ENCODE assay signal across 2 cellular contexts in the genomic region with DNA sequence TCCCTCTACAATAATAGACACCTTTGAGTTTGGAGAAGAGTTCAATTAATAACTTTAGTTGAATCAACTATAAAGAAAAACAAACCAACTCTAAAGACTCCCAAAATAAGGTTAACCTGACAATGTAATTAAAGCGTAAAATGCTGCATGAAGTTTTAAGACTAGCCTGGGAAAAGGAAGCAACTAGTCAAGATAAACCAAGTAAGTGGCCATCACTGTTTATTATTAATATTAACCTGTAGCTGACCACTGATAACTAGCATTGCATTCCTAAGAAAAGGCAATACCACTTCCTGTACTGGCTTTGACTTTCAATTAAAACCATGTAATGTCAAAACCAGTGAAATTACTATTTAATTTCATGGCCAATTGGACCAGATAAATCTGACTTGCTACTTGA.
TF ChIP-seq lines count a peak whose summit lies in the region.

No MANE protein-coding gene starts in this region.

TF ChIP-seq in GM23338, 12 proteins besides CTCF, POLR2A, EP300 and RAD21 (continued from another document and continues in another):
- TF ChIP-seq, protein P1, sequence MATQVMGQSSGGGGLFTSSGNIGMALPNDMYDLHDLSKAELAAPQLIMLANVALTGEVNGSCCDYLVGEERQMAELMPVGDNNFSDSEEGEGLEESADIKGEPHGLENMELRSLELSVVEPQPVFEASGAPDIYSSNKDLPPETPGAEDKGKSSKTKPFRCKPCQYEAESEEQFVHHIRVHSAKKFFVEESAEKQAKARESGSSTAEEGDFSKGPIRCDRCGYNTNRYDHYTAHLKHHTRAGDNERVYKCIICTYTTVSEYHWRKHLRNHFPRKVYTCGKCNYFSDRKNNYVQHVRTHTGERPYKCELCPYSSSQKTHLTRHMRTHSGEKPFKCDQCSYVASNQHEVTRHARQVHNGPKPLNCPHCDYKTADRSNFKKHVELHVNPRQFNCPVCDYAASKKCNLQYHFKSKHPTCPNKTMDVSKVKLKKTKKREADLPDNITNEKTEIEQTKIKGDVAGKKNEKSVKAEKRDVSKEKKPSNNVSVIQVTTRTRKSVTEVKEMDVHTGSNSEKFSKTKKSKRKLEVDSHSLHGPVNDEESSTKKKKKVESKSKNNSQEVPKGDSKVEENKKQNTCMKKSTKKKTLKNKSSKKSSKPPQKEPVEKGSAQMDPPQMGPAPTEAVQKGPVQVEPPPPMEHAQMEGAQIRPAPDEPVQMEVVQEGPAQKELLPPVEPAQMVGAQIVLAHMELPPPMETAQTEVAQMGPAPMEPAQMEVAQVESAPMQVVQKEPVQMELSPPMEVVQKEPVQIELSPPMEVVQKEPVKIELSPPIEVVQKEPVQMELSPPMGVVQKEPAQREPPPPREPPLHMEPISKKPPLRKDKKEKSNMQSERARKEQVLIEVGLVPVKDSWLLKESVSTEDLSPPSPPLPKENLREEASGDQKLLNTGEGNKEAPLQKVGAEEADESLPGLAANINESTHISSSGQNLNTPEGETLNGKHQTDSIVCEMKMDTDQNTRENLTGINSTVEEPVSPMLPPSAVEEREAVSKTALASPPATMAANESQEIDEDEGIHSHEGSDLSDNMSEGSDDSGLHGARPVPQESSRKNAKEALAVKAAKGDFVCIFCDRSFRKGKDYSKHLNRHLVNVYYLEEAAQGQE (IDR thresholded peaks at IDR 0.05; ENCODE audit: unreplicated experiment), result no peak
- TF ChIP-seq ZNF114 (CRISPR knock-in tag; IDR thresholded peaks at IDR 0.05) (no peak), CREB1 (CRISPR knock-in tag; IDR thresholded peaks at IDR 0.05; ENCODE audit: low read depth) (no peak), JUNB (IDR thresholded peaks at IDR 0.05; ENCODE audit: unreplicated experiment) (no peak), NANOG (IDR thresholded peaks at IDR 0.05; ENCODE audit: borderline replicate concordance) (no peak), STAT1 (IDR thresholded peaks at IDR 0.05; ENCODE audit: unreplicated experiment) (no peak), EZH2phosphoT487 (IDR thresholded peaks at IDR 0.05; ENCODE audit: unreplicated experiment) (no peak), ZNF331 (CRISPR knock-in tag; IDR thresholded peaks at IDR 0.05; ENCODE audit: low read depth) (no peak), EZH2 (IDR thresholded peaks at IDR 0.05; ENCODE audit: low read depth, unreplicated experiment) (no peak)
- TF ChIP-seq, protein P2, sequence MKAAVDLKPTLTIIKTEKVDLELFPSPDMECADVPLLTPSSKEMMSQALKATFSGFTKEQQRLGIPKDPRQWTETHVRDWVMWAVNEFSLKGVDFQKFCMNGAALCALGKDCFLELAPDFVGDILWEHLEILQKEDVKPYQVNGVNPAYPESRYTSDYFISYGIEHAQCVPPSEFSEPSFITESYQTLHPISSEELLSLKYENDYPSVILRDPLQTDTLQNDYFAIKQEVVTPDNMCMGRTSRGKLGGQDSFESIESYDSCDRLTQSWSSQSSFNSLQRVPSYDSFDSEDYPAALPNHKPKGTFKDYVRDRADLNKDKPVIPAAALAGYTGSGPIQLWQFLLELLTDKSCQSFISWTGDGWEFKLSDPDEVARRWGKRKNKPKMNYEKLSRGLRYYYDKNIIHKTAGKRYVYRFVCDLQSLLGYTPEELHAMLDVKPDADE (IDR thresholded peaks at IDR 0.05), result no peak

TF ChIP-seq in WTC11, 78 proteins besides CTCF, POLR2A, EP300 and RAD21 (continued from another document):
- TF ChIP-seq, protein P3, sequence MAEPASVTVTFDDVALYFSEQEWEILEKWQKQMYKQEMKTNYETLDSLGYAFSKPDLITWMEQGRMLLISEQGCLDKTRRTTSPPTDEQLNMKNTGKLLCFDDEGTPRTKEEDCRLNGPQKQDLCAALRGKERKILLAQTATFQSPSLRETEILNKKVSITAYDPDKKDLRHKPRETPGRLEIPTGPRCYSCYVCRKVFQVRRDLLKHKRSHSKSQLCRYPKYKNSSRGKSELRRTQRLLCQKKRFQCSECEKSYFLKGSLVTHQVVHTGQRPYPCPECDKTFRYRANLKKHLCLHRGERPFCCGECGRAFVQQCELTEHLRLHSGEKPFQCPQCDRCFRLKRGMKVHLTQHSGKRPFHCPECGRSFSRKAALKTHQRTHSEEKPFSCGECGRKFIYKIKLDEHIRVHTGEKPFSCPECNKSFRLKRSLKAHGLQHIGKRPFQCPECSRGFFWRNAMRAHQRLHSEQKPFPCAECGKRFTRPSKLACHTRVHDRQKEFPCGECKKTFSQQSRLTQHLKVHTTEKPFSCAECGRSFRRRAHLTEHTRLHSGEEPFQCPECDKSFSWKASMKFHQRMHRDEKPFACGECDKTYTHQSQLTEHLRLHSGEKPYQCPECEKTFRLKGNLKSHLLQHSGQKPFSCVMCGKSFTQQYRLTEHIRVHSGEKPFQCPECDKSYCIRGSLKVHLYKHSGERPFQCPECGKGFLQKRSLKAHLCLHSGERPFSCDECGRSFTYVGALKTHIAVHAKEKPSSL (CRISPR knock-in tag; conservative IDR thresholded peaks at IDR 0.05), result no peak
- TF ChIP-seq, protein P4, sequence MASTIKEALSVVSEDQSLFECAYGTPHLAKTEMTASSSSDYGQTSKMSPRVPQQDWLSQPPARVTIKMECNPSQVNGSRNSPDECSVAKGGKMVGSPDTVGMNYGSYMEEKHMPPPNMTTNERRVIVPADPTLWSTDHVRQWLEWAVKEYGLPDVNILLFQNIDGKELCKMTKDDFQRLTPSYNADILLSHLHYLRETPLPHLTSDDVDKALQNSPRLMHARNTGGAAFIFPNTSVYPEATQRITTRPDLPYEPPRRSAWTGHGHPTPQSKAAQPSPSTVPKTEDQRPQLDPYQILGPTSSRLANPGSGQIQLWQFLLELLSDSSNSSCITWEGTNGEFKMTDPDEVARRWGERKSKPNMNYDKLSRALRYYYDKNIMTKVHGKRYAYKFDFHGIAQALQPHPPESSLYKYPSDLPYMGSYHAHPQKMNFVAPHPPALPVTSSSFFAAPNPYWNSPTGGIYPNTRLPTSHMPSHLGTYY (CRISPR knock-in tag; IDR thresholded peaks at IDR 0.05), result no peak
- no peak for TF ChIP-seq PRRX2 (CRISPR knock-in tag; IDR thresholded peaks at IDR 0.05)
- no peak for TF ChIP-seq CREM (CRISPR knock-in tag; IDR thresholded peaks at IDR 0.05)
- TF ChIP-seq, protein P5, sequence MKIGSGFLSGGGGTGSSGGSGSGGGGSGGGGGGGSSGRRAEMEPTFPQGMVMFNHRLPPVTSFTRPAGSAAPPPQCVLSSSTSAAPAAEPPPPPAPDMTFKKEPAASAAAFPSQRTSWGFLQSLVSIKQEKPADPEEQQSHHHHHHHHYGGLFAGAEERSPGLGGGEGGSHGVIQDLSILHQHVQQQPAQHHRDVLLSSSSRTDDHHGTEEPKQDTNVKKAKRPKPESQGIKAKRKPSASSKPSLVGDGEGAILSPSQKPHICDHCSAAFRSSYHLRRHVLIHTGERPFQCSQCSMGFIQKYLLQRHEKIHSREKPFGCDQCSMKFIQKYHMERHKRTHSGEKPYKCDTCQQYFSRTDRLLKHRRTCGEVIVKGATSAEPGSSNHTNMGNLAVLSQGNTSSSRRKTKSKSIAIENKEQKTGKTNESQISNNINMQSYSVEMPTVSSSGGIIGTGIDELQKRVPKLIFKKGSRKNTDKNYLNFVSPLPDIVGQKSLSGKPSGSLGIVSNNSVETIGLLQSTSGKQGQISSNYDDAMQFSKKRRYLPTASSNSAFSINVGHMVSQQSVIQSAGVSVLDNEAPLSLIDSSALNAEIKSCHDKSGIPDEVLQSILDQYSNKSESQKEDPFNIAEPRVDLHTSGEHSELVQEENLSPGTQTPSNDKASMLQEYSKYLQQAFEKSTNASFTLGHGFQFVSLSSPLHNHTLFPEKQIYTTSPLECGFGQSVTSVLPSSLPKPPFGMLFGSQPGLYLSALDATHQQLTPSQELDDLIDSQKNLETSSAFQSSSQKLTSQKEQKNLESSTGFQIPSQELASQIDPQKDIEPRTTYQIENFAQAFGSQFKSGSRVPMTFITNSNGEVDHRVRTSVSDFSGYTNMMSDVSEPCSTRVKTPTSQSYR (CRISPR knock-in tag; IDR thresholded peaks at IDR 0.05), result no peak
- TF ChIP-seq JAZF1 (CRISPR knock-in tag; IDR thresholded peaks at IDR 0.05), result no peak
- no peak for TF ChIP-seq ELF4 (CRISPR knock-in tag; IDR thresholded peaks at IDR 0.05; ENCODE audit: low read depth)
- TF ChIP-seq NFYB (CRISPR knock-in tag; conservative IDR thresholded peaks at IDR 0.05; ENCODE audit: low read depth), result no peak
- TF ChIP-seq, protein P6, sequence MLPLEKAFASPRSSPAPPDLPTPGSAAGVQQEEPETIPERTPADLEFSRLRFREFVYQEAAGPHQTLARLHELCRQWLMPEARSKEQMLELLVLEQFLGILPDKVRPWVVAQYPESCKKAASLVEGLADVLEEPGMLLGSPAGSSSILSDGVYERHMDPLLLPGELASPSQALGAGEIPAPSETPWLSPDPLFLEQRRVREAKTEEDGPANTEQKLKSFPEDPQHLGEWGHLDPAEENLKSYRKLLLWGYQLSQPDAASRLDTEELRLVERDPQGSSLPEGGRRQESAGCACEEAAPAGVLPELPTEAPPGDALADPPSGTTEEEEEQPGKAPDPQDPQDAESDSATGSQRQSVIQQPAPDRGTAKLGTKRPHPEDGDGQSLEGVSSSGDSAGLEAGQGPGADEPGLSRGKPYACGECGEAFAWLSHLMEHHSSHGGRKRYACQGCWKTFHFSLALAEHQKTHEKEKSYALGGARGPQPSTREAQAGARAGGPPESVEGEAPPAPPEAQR (CRISPR knock-in tag; IDR thresholded peaks at IDR 0.05), result no peak
- TF ChIP-seq, protein P7, sequence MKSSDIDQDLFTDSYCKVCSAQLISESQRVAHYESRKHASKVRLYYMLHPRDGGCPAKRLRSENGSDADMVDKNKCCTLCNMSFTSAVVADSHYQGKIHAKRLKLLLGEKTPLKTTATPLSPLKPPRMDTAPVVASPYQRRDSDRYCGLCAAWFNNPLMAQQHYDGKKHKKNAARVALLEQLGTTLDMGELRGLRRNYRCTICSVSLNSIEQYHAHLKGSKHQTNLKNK (CRISPR knock-in tag; IDR thresholded peaks at IDR 0.05), result no peak
- TF ChIP-seq GRHL2 (CRISPR knock-in tag; IDR thresholded peaks at IDR 0.05; ENCODE audit: insufficient replicate concordance, severe bottlenecking), result no peak
